In the genomic region with DNA sequence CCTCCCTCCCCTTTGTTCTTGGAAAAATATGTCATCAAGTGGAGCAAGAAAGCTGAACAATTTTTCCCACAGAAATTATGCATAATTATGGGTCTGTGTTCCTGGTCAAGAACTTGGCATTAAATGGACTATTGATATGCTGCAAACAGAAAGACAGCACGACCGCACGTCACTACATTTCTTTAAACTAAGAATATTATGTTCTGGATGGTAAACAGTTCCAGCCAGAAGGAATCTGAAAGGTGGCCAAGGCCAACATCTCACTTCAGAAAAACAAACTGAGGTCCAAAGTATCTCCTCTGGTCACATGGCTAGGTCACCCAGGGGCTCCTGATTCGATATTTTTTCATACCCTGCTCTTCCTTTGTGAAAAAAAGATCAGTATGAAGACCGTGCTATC, we compare ENCODE assay signal across 16 cellular contexts.
"Had no signal": no experiment of that assay in that cellular context is flagged by ENCODE, and none has a peak within 500 bp of the region (broad histone marks: within the 10 kb centered on the region; RNA-seq: fewer than 3 reads in every experiment).

No MANE protein-coding gene starts in this region.

- H3K4me3 ChIP-seq: body of pancreas, heart left ventricle, right atrium auricular region, smooth muscle cell, upper lobe of right lung had no signal

- H3K4me3 Mint-ChIP-seq: activated CD4-positive, alpha-beta T cell treated with anti-CD3 and anti-CD28 coated beads, Interleukin-2, amount 10 ng/mL, durations not matched to agents 24 days and 14 days; activated naive CD8-positive, alpha-beta T cell treated with anti-CD3 and anti-CD28 coated beads, Interleukin-2, amount 50 U/mL, for 24 hours; activated T-helper 1 cell treated with anti-CD3 and anti-CD28 coated beads, Interleukin-12 subunit alpha, Interleukin-12 subunit beta, Interleukin-2, Interleukin-4 antibody, amounts not matched to agents 30 ng/mL and 10 ng/mL and 1 ng/mL, durations not matched to agents 14 hours and 24 hours and 36 hours; central memory CD8-positive, alpha-beta T cell; endodermal cell; neural crest cell; stimulated activated naive B cell treated with anti-CD40 and anti-IgM and Interleukin-4, amounts not matched to agents 10 μg/mL and 1 μg/mL and 100 μg/mL, for 72 hours had no signal

- H3K27me3 ChIP-seq: body of pancreas, foreskin keratinocyte, heart left ventricle, right atrium auricular region, upper lobe of right lung had no signal

- ATAC-seq: activated naive CD8-positive, alpha-beta T cell treated with anti-CD3 and anti-CD28 coated beads, Interleukin-2, amount 50 U/mL, for 24 hours; body of pancreas; foreskin keratinocyte; heart left ventricle; stimulated activated naive B cell treated with anti-CD40 and anti-IgM and Interleukin-4, amounts not matched to agents 10 μg/mL and 1 μg/mL and 100 μg/mL, for 72 hours; upper lobe of right lung had no signal

- H3K9me3 ChIP-seq: body of pancreas, heart left ventricle, right atrium auricular region, upper lobe of right lung had no signal

- DNase-seq: activated CD4-positive, alpha-beta T cell treated with anti-CD3 and anti-CD28 coated beads, Interleukin-2, amount 10 ng/mL, durations not matched to agents 24 days and 14 days; activated naive CD4-positive, alpha-beta T cell; activated naive CD8-positive, alpha-beta T cell treated with anti-CD3 and anti-CD28 coated beads, Interleukin-2, amount 50 U/mL, for 24 hours; body of pancreas; endodermal cell; foreskin keratinocyte; heart left ventricle; stimulated activated naive B cell treated with anti-CD40 and anti-IgM and Interleukin-4, amounts not matched to agents 10 μg/mL and 1 μg/mL and 100 μg/mL, for 72 hours; substantia nigra; T-helper 1 cell; upper lobe of right lung had no signal

- H3K27ac Mint-ChIP-seq: activated CD4-positive, alpha-beta T cell treated with anti-CD3 and anti-CD28 coated beads, Interleukin-2, amount 10 ng/mL, durations not matched to agents 24 days and 14 days; activated naive CD8-positive, alpha-beta T cell treated with anti-CD3 and anti-CD28 coated beads, Interleukin-2, amount 50 U/mL, for 24 hours; activated T-helper 1 cell treated with anti-CD3 and anti-CD28 coated beads, Interleukin-12 subunit alpha, Interleukin-12 subunit beta, Interleukin-2, Interleukin-4 antibody, amounts not matched to agents 30 ng/mL and 10 ng/mL and 1 ng/mL, durations not matched to agents 14 hours and 24 hours and 36 hours; endodermal cell; stimulated activated naive B cell treated with anti-CD40 and anti-IgM and Interleukin-4, amounts not matched to agents 10 μg/mL and 1 μg/mL and 100 μg/mL, for 72 hours had no signal

- H3K27ac ChIP-seq: body of pancreas, foreskin keratinocyte, right atrium auricular region, upper lobe of right lung had no signal

- H3K4me1 Mint-ChIP-seq: central memory CD8-positive, alpha-beta T cell; endodermal cell; neural crest cell; stimulated activated naive B cell treated with anti-CD40 and anti-IgM and Interleukin-4, amounts not matched to agents 10 μg/mL and 1 μg/mL and 100 μg/mL, for 72 hours had no signal

- H3K9me3 Mint-ChIP-seq: activated CD4-positive, alpha-beta T cell treated with anti-CD3 and anti-CD28 coated beads, Interleukin-2, amount 10 ng/mL, durations not matched to agents 24 days and 14 days; activated naive CD8-positive, alpha-beta T cell treated with anti-CD3 and anti-CD28 coated beads, Interleukin-2, amount 50 U/mL, for 24 hours; activated T-helper 1 cell treated with anti-CD3 and anti-CD28 coated beads, Interleukin-12 subunit alpha, Interleukin-12 subunit beta, Interleukin-2, Interleukin-4 antibody, amounts not matched to agents 30 ng/mL and 10 ng/mL and 1 ng/mL, durations not matched to agents 14 hours and 24 hours and 36 hours; central memory CD8-positive, alpha-beta T cell; endodermal cell; neural crest cell had no signal

- H3K36me3 Mint-ChIP-seq: stimulated activated naive B cell treated with anti-CD40 and anti-IgM and Interleukin-4, amounts not matched to agents 10 μg/mL and 1 μg/mL and 100 μg/mL, for 72 hours had no signal

- H3K27me3 Mint-ChIP-seq: activated CD4-positive, alpha-beta T cell treated with anti-CD3 and anti-CD28 coated beads, Interleukin-2, amount 10 ng/mL, durations not matched to agents 24 days and 14 days had no signal

- H3K36me3 ChIP-seq: heart left ventricle, right atrium auricular region, upper lobe of right lung had no signal
